In genomic region chr16:57775661-57776469, GRCh38 we compare ENCODE assay signal across 1 cellular context.
TF ChIP-seq lines count a peak whose summit lies in the region.

No MANE protein-coding gene starts in this region.

TF ChIP-seq in HCT116, 20 proteins besides CTCF, POLR2A, EP300 and RAD21 (continued from another document):
- TF ChIP-seq ZBTB33 (IDR thresholded peaks at IDR 0.05; ENCODE audit: extremely low read depth, insufficient replicate concordance, low read length) = no peak
- TF ChIP-seq CEBPB (IDR thresholded peaks at IDR 0.05; ENCODE audit: low read depth) = no peak
- TF ChIP-seq ZNF274 (IDR thresholded peaks at IDR 0.05; ENCODE audit: low read depth, low read length) = no peak
- no peak for TF ChIP-seq TCF7L2 (IDR thresholded peaks at IDR 0.05; ENCODE audit: borderline replicate concordance, extremely low read depth, insufficient read depth, insufficient read length)
- no peak for TF ChIP-seq EZH2 (IDR thresholded peaks at IDR 0.05)
